1 cellular context compared by ENCODE assay signal in genomic region chr11:68039526-68040086, GRCh38.
A peak's percentile ranks its signal among the peaks of the same experiment; 100 is the strongest.
TF ChIP-seq lines count a peak whose summit lies in the region.

No MANE protein-coding gene starts in this region.

TF ChIP-seq in GM12878, 131 proteins besides CTCF, POLR2A, EP300 and RAD21:
- no peak for TF ChIP-seq ZNF207 (IDR thresholded peaks at IDR 0.05; ENCODE audit: borderline replicate concordance)
- no peak for TF ChIP-seq WRNIP1 (IDR thresholded peaks at IDR 0.05; ENCODE audit: borderline replicate concordance, low read depth, low read length)
- no peak for TF ChIP-seq USF2 (IDR thresholded peaks at IDR 0.05; ENCODE audit: borderline replicate concordance, low read depth, low read length)
- no peak for TF ChIP-seq FOXM1 (IDR thresholded peaks at IDR 0.05; ENCODE audit: low read depth, low read length)
- peak in 1 of 2 experiments; percentile 54; a peak in 2 of 4 replicates for TF ChIP-seq BHLHE40 (IDR thresholded peaks at IDR 0.05; ENCODE audit: borderline replicate concordance in 1 of 2, low read depth in 2 of 2, low read length in 1 of 2)
- no peak for TF ChIP-seq KLF5 (IDR thresholded peaks at IDR 0.05; ENCODE audit: partially characterized antibody)
- no peak for TF ChIP-seq PBX3 (IDR thresholded peaks at IDR 0.05; ENCODE audit: insufficient replicate concordance, low read depth, low read length)
- no peak for TF ChIP-seq NBN (IDR thresholded peaks at IDR 0.05)
- TF ChIP-seq IRF4 (IDR thresholded peaks at IDR 0.05; ENCODE audit: low read depth, low read length) = no peak
- no peak for TF ChIP-seq E2F4 (IDR thresholded peaks at IDR 0.05; ENCODE audit: low read depth, low read length)
- TF ChIP-seq RCOR1 (conservative IDR thresholded peaks at IDR 0.05; ENCODE audit: low read depth, low read length) = no peak
- TF ChIP-seq ZBTB11 (CRISPR knock-in tag; IDR thresholded peaks at IDR 0.05) = no peak
- TF ChIP-seq SRF (IDR thresholded peaks at IDR 0.05; ENCODE audit: low read depth in 2 of 2, low read length in 2 of 2) = peak in 1 of 2 experiments; percentile 69; a peak in 2 of 4 replicates
- TF ChIP-seq JUND (IDR thresholded peaks at IDR 0.05; ENCODE audit: low read depth, low read length) = no peak
